ENCODE assay signal across 13 cellular contexts in genomic region chr13:64154514-64154913, GRCh38.
DNase-seq lines count a peak whose midpoint lies in the region; ATAC-seq and TF ChIP-seq lines count a peak whose summit lies in the region.
"Had no signal": no experiment of that assay in that cellular context is flagged by ENCODE, and none has a peak within 500 bp of the region (broad histone marks: within the 10 kb centered on the region; RNA-seq: fewer than 3 reads in every experiment).

No MANE protein-coding gene starts in this region.

- no peaks in the 10 kb centered on the region for H3K79me1 ChIP-seq in mesendoderm (ENCODE audit: low read length)

- no peaks in the 10 kb centered on the region for H3K79me2 ChIP-seq in mesendoderm (ENCODE audit: control insufficient read depth, insufficient read depth, low read length)

- no peak overlapping the region for H3K4me2 ChIP-seq in mesendoderm (ENCODE audit: low read length)
- H3K4me2 ChIP-seq: A549 had no signal

- H3K27ac ChIP-seq in mesendoderm (ENCODE audit: low read depth, low read length) = no peak overlapping the region
- H3K27ac ChIP-seq: A549, uterus had no signal

- H3K23ac ChIP-seq in mesendoderm (ENCODE audit: low read length) = no peak overlapping the region

- no peak overlapping the region for H4K5ac ChIP-seq in mesendoderm (ENCODE audit: low read length)

- H3K36me3 ChIP-seq in mesendoderm (ENCODE audit: control insufficient read depth, insufficient read depth, low read length) = no peaks in the 10 kb centered on the region
- H3K36me3 ChIP-seq: uterus had no signal

- no peak overlapping the region for H2AK5ac ChIP-seq in mesendoderm (ENCODE audit: low read length)

- ATAC-seq in HG03045 (IDR thresholded peaks at IDR 0.05; ENCODE audit: unreplicated experiment) = no peak
- no peak for ATAC-seq in GM21526 (IDR thresholded peaks at IDR 0.05; ENCODE audit: low FRiP score, unreplicated experiment)
- ATAC-seq: A549 had no signal

- peak; percentile 52 for TF ChIP-seq CTCF in LNCaP clone FGC (IDR thresholded peaks at IDR 0.05; ENCODE audit: control insufficient read depth, extremely low read depth, insufficient read depth)

- H4K8ac ChIP-seq in mesendoderm (ENCODE audit: low read depth, low read length) = no peak overlapping the region

- no peak overlapping the region for H3K4me3 ChIP-seq in LNCaP clone FGC (ENCODE audit: low read depth, low read length)
- no peak overlapping the region for H3K4me3 ChIP-seq in mesendoderm (ENCODE audit: low read length)
- H3K4me3 ChIP-seq: A549, uterus had no signal

- no peak overlapping the region for H3K56ac ChIP-seq in mesendoderm (ENCODE audit: low read length)

- H3K27me3 ChIP-seq in mesendoderm (ENCODE audit: insufficient read depth, low read length, poor library complexity) = no peaks in the 10 kb centered on the region
- H3K27me3 ChIP-seq: uterus had no signal

- no peak overlapping the region for H2BK5ac ChIP-seq in mesendoderm (ENCODE audit: low read length)

- WGBS in mesendoderm (ENCODE audit: extremely low coverage, insufficient coverage, low lambda C conversion rate) = no CpG with 5 or more reads among the region's 1 CpG

- no peak overlapping the region for H3K4ac ChIP-seq in mesendoderm (ENCODE audit: low read depth, low read length)

- H3K9ac ChIP-seq in mesendoderm (ENCODE audit: low read length) = no peak overlapping the region

- H2BK15ac ChIP-seq in mesendoderm (replicated peaks; ENCODE audit: low read depth) = no peak overlapping the region

- no peaks in the 10 kb centered on the region for H3K4me1 ChIP-seq in mesendoderm (ENCODE audit: control insufficient read depth, low read depth, low read length)
- H3K4me1 ChIP-seq: A549, uterus had no signal

- DNase-seq in DMS53 (lab: John Stamatoyannopoulos, UW) = peak; percentile 0
- DNase-seq in DMS53 treated with DMSO at 0.1 percent for 48 hours (lab: John Stamatoyannopoulos, UW; ENCODE audit: unreplicated experiment) = no peak
- peak; percentile 18 for DNase-seq in LNCaP clone FGC (ENCODE audit: low read depth)
- peak; percentile 51 for DNase-seq in amniotic epithelial cell (ENCODE audit: low read depth)
- peak; percentile 5 for DNase-seq in mesendoderm
- DNase-seq in activated CD8-positive, alpha-beta memory T cell treated with anti-CD3 and anti-CD28 coated beads for 24 hours = no peak
- DNase-seq: activated CD4-positive, alpha-beta T cell treated with anti-CD3 and anti-CD28 coated beads, Interleukin-2, amount 50 U/mL, for 1 hour; activated naive CD4-positive, alpha-beta T cell treated with Interleukin-2 at 50 U/mL for 16 hours; NCI-H1436 treated with DMSO at 0.1 percent for 48 hours; uterus had no signal

- H2BK120ac ChIP-seq in mesendoderm (ENCODE audit: low read depth, low read length) = no peak overlapping the region

- no peak overlapping the region for H3K18ac ChIP-seq in mesendoderm (ENCODE audit: low read length)

Comparison
In these comparisons a context has a peak if more than half of its experiments do, and no peak if none do; other contexts are left out.
1. DNase-seq: peak in DMS53 (single experiment), LNCaP clone FGC (single experiment), amniotic epithelial cell (single experiment) and mesendoderm (single experiment); none in DMS53 treated with DMSO at 0.1 percent for 48 hours (single experiment) and activated CD8-positive, alpha-beta memory T cell treated with anti-CD3 and anti-CD28 coated beads for 24 hours (single experiment).